ENCODE assay signal across 13 cellular contexts in the genomic region with DNA sequence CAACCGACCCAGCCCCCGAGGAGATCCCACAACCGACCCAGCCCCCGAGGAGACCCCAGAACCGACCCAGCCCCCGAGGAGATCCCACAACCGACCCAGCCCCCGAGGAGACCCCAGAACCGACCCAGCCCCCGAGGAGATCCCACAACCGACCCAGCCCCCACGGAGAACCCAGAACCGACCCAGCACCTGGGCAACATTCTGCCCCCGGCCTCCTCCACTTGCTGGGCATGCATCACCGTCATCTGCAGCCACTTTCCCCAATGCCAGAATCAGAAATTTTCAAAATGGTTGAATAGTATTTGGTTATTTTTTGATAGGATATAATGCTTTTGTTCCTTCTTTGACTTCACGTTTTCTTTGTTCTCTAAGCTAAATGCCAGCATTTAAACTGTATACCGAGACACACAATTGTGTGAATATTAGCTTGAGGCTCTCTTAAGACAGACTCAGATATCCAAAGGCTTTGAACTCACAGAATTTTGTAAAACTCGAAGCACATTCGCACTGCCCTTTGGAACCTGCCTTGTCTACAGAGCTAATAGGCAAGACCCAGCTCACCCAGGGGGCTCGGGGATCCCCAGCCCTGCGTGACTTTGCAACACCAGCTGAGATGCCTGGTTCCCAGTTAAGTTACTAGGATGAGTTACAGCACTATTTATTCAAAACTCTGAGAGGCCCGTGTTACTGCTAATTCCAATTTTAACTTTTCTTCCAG. TPM values are rescaled to one million over a fixed set of nuclear protein-coding genes. Genes with fewer than 3 reads are reported as not detected.
DNase-seq lines count a peak whose midpoint lies in the region; ATAC-seq and TF ChIP-seq lines count a peak whose summit lies in the region.
"Had no signal": no experiment of that assay in that cellular context is flagged by ENCODE, and none has a peak within 500 bp of the region (broad histone marks: within the 10 kb centered on the region; RNA-seq: fewer than 3 reads in every experiment).

No MANE protein-coding gene starts in this region.

- no peak for TF ChIP-seq CTCF in CD4-positive, alpha-beta T cell (IDR thresholded peaks at IDR 0.05)
- TF ChIP-seq CTCF in GM10266 (IDR thresholded peaks at IDR 0.05; ENCODE audit: control insufficient read depth, insufficient read depth, low read depth, missing control alignments) (no peak), uterus (IDR thresholded peaks at IDR 0.05) (no peak)

- CTCF ChIA-PET in CD4-positive, alpha-beta T cell (lab: Charles Lee) = interaction anchor here (0.8 to 1.5 kb wide), 4 partner anchors 13 to 78 kb away, joined by 3 to 6 read pairs (median 4); no protein-coding TSS in a partner anchor

- peak overlapping the region; percentile 92 for H3K27ac ChIP-seq in CD4-positive, alpha-beta T cell (ENCODE audit: low read depth, low read length)
- H3K27ac ChIP-seq in uterus = no peak overlapping the region

- intact Hi-C loops in CD4-positive, alpha-beta T cell (cut with DNase I, micrococcal nuclease) = loop anchor here in 1 of 2 experiments (1.0 to 5.0 kb wide), 4 partner anchors 8 to 36 kb away; no protein-coding TSS in a partner anchor
- intact Hi-C loops in uterus (cut with DNase I; ENCODE audit: low total_unique reads) = no loop called here

- peak overlapping the region; percentile 61 for H3K4me3 Mint-ChIP-seq in CD4-positive, alpha-beta T cell
- H3K4me3 Mint-ChIP-seq in activated naive CD8-positive, alpha-beta T cell treated with anti-CD3 and anti-CD28 coated beads, Interleukin-2, amount 50 U/mL, for 24 hours = peak overlapping the region; percentile 61

- ATAC-seq in CD4-positive, alpha-beta T cell (ENCODE audit: poor library complexity) = no peak
- ATAC-seq in GM19397 (IDR thresholded peaks at IDR 0.05; ENCODE audit: unreplicated experiment) (peak; percentile 32), HG03135 (IDR thresholded peaks at IDR 0.05; ENCODE audit: unreplicated experiment) (peak; percentile 35)
- ATAC-seq in activated naive CD8-positive, alpha-beta T cell treated with anti-CD3 and anti-CD28 coated beads, Interleukin-2, amount 50 U/mL, for 24 hours = peak; percentile 15

- H3K4me1 ChIP-seq in uterus = no peaks in the 10 kb centered on the region

- no peaks in the 10 kb centered on the region for H3K9me3 ChIP-seq in CD4-positive, alpha-beta T cell (ENCODE audit: control insufficient read depth, low read length)
- no peaks in the 10 kb centered on the region for H3K9me3 ChIP-seq in uterus

- H3K36me3 Mint-ChIP-seq in CD4-positive, alpha-beta T cell (ENCODE audit: low read depth) = peaks cover 10% of the 10 kb centered on the region
- peaks cover 4% of the 10 kb centered on the region for H3K36me3 Mint-ChIP-seq in activated naive CD8-positive, alpha-beta T cell treated with anti-CD3 and anti-CD28 coated beads, Interleukin-2, amount 50 U/mL, for 24 hours (ENCODE audit: low read depth)

- H3K36me3 ChIP-seq in uterus = no peaks in the 10 kb centered on the region

- H3K27ac Mint-ChIP-seq in CD4-positive, alpha-beta T cell = peak overlapping the region; percentile 95
- peak overlapping the region; percentile 90 for H3K27ac Mint-ChIP-seq in activated naive CD8-positive, alpha-beta T cell treated with anti-CD3 and anti-CD28 coated beads, Interleukin-2, amount 50 U/mL, for 24 hours

- peaks cover 79% of the 10 kb centered on the region for H3K4me1 Mint-ChIP-seq in CD4-positive, alpha-beta T cell (ENCODE audit: low read depth)
- H3K4me1 Mint-ChIP-seq in activated naive CD8-positive, alpha-beta T cell treated with anti-CD3 and anti-CD28 coated beads, Interleukin-2, amount 50 U/mL, for 24 hours = peaks cover 77% of the 10 kb centered on the region

- no peak for DNase-seq in CD4-positive, alpha-beta T cell
- DNase-seq in activated naive CD8-positive, alpha-beta T cell treated with anti-CD3 and anti-CD28 coated beads, Interleukin-2, amount 50 U/mL, for 24 hours = no peak
- DNase-seq in NCI-H146 treated with DMSO at 0.1 percent for 48 hours (lab: John Stamatoyannopoulos, UW; ENCODE audit: unreplicated experiment) (no peak), NOMO-1 treated with DMSO at 0.1 percent for 48 hours (lab: John Stamatoyannopoulos, UW; ENCODE audit: unreplicated experiment) (no peak), GM10266 (ENCODE audit: extremely low spot score) (no peak), uterus (no peak)
- DNase-seq: COR-L47, NCI-H69 had no signal

- no peaks in the 10 kb centered on the region for H3K27me3 Mint-ChIP-seq in CD4-positive, alpha-beta T cell
- H3K27me3 Mint-ChIP-seq in activated naive CD8-positive, alpha-beta T cell treated with anti-CD3 and anti-CD28 coated beads, Interleukin-2, amount 50 U/mL, for 24 hours = no peaks in the 10 kb centered on the region

- TF ChIP-seq POLR2A in uterus (IDR thresholded peaks at IDR 0.05) = no peak

- POLR2A ChIA-PET in CD4-positive, alpha-beta T cell (lab: Charles Lee) = interaction anchor here (0.8 to 1.8 kb wide), 27 partner anchors 8 to 134 kb away, joined by 3 to 79 read pairs (median 7); a partner anchor contains a TSS

- H3K4me3 ChIP-seq in uterus = no peak overlapping the region
- H3K4me3 ChIP-seq: lung had no signal

- no peaks in the 10 kb centered on the region for H3K9me3 Mint-ChIP-seq in CD4-positive, alpha-beta T cell
- H3K9me3 Mint-ChIP-seq in activated naive CD8-positive, alpha-beta T cell treated with anti-CD3 and anti-CD28 coated beads, Interleukin-2, amount 50 U/mL, for 24 hours = no peaks in the 10 kb centered on the region

- no peaks in the 10 kb centered on the region for H3K27me3 ChIP-seq in CD4-positive, alpha-beta T cell (ENCODE audit: control insufficient read depth, insufficient read depth, low read length)
- H3K27me3 ChIP-seq in uterus = no peaks in the 10 kb centered on the region

RNA-seq across cellular contexts. Expression of a gene that starts 15.5 kb away (rescaled TPM):
- total RNA-seq in CD4-positive, alpha-beta T cell = 100 to 1,000 TPM; 181 to 184 TPM
- total RNA-seq in uterus = 10 to 100 TPM in 3 of 4 donors, 1 to 10 TPM in 1; 8.5 to 31.6 (median 17.2) TPM

RNA-seq across cellular contexts. Expression of a gene that starts 31.1 kb away (rescaled TPM):
- total RNA-seq in CD4-positive, alpha-beta T cell = under 1 TPM; 0.47 to 0.52 TPM
- total RNA-seq in uterus = not detected
- total RNA-seq: astrocyte, temporal lobe had no signal

Comparison
In these comparisons a context has a peak if more than half of its experiments do, and no peak if none do; other contexts are left out.
1. RNA of a gene that starts 15.5 kb away (total RNA-seq): 181 to 184 TPM in CD4-positive, alpha-beta T cell; 8.5 to 31.6 TPM in uterus; every median in the first group is over 4 times any median in the second.